8 cellular contexts compared by ENCODE assay signal in genomic region chr20:37096415-37097039, GRCh38. TPM values are rescaled to one million over a fixed set of nuclear protein-coding genes. Genes with fewer than 3 reads are reported as not detected.
DNase-seq lines count a peak whose midpoint lies in the region; ATAC-seq and TF ChIP-seq lines count a peak whose summit lies in the region.

No MANE protein-coding gene starts in this region.

- peak overlapping the region; percentile 98 to 99 (median 99) for H3K27ac Mint-ChIP-seq in CD8-positive, alpha-beta memory T cell
- H3K27ac Mint-ChIP-seq in brain (peak overlapping the region; percentile 92 to 100 (median 100)), nephron progenitor cell (peak overlapping the region; percentile 100)

- peak overlapping the region; percentile 72 for H3K4me3 ChIP-seq in CD8-positive, alpha-beta memory T cell (ENCODE audit: low read length)
- peak overlapping the region; percentile 81 for H3K4me3 ChIP-seq in HUES6 (ENCODE audit: low read depth, low read length)

- H3K36me3 ChIP-seq in CD8-positive, alpha-beta memory T cell (ENCODE audit: insufficient read depth, low read length) = peaks cover 5% of the 10 kb centered on the region
- H3K36me3 ChIP-seq in HUES6 (ENCODE audit: control insufficient read depth, insufficient read depth, low read length) = peaks cover 8% of the 10 kb centered on the region

- TF ChIP-seq CTCF in brain (conservative IDR thresholded peaks at IDR 0.05) = no peak
- TF ChIP-seq CTCF in nephron progenitor cell (IDR thresholded peaks at IDR 0.05) = no peak

- H3K36me3 Mint-ChIP-seq in CD8-positive, alpha-beta memory T cell = peaks cover 0 to 23% (median 1%) of the 10 kb centered on the region in 3 donors
- H3K36me3 Mint-ChIP-seq in brain (peaks cover 16% of the 10 kb centered on the region), nephron progenitor cell (ENCODE audit: low read depth) (peaks cover 16% of the 10 kb centered on the region)

- H3K9ac ChIP-seq in HUES6 (ENCODE audit: low read length) = peak overlapping the region; percentile 99

- POLR2A ChIA-PET in CD8-positive, alpha-beta memory T cell (lab: Charles Lee) = interaction anchor here (0.6 to 2.2 kb wide), 4 partner anchors 31 to 82 kb away, joined by 3 to 9 read pairs (median 6); partner anchors contain the start of genes MROH8 and RPN2
- POLR2A ChIA-PET in HEK293T (lab: Yijun Ruan, JAX) = interaction anchor here (1.1 to 2.7 kb wide), 10 partner anchors 10 to 82 kb away, joined by 5 to 31 read pairs (median 7); partner anchors contain the start of genes MROH8 and RPN2

- no peaks in the 10 kb centered on the region for H3K9me3 Mint-ChIP-seq in CD8-positive, alpha-beta memory T cell
- H3K9me3 Mint-ChIP-seq in brain (peaks cover 0 to 2% (median 0%) of the 10 kb centered on the region in 5 experiments), nephron progenitor cell (no peaks in the 10 kb centered on the region)

- no peaks in the 10 kb centered on the region for H3K27me3 ChIP-seq in CD8-positive, alpha-beta memory T cell (ENCODE audit: insufficient read depth, low read length, poor library complexity, severe bottlenecking)
- no peaks in the 10 kb centered on the region for H3K27me3 ChIP-seq in HUES6 (ENCODE audit: control insufficient read depth, insufficient read depth, low read length)

- peaks cover 0 to 4% of the 10 kb centered on the region in 2 donors for H3K27me3 Mint-ChIP-seq in CD8-positive, alpha-beta memory T cell
- peaks cover 3% of the 10 kb centered on the region for H3K27me3 Mint-ChIP-seq in brain
- H3K27me3 Mint-ChIP-seq in nephron progenitor cell (ENCODE audit: low read depth, poor library complexity) = peaks cover 3% of the 10 kb centered on the region

- peak overlapping the region; percentile 97 to 100 (median 98) for H3K4me3 Mint-ChIP-seq in CD8-positive, alpha-beta memory T cell
- H3K4me3 Mint-ChIP-seq in brain (peak overlapping the region; percentile 97 to 100 (median 100)), nephron progenitor cell (peak overlapping the region; percentile 97)

- CTCF ChIA-PET in CD8-positive, alpha-beta memory T cell (lab: Charles Lee) = interaction anchor here (1.4 to 2.0 kb wide), 2 partner anchors 53 to 88 kb away, joined by 4 to 11 read pairs; no protein-coding TSS in a partner anchor
- CTCF ChIA-PET in HEK293T (lab: Yijun Ruan, JAX) = no interaction called here

- H3K9me3 ChIP-seq in CD8-positive, alpha-beta memory T cell (ENCODE audit: low read length) = no peaks in the 10 kb centered on the region
- H3K9me3 ChIP-seq in HUES6 (ENCODE audit: control insufficient read depth, insufficient read depth, low read depth, low read length) = no peaks in the 10 kb centered on the region

- ATAC-seq in GM19467 (IDR thresholded peaks at IDR 0.05; ENCODE audit: unreplicated experiment) = no peak

- no peak for DNase-seq in CD8-positive, alpha-beta memory T cell
- DNase-seq in nephron progenitor cell (no peak), HEK293T (ENCODE audit: extremely low spot score) (no peak), Kasumi-1 (lab: John Stamatoyannopoulos, UW) (no peak), NCI-H1694 treated with DMSO at 0.1 percent for 48 hours (lab: John Stamatoyannopoulos, UW) (no peak)

- H3K4me1 ChIP-seq in CD8-positive, alpha-beta memory T cell (ENCODE audit: insufficient read depth, low read length) = peaks cover 20% of the 10 kb centered on the region
- H3K4me1 ChIP-seq in HUES6 (ENCODE audit: control insufficient read depth, insufficient read depth, low read length) = peaks cover 15% of the 10 kb centered on the region

- H3K4me1 Mint-ChIP-seq in CD8-positive, alpha-beta memory T cell = peaks cover 28 to 42% (median 41%) of the 10 kb centered on the region in 3 donors
- H3K4me1 Mint-ChIP-seq in brain (peaks cover 40% of the 10 kb centered on the region), nephron progenitor cell (peaks cover 28% of the 10 kb centered on the region)

- peak overlapping the region; percentile 76 for H3K27ac ChIP-seq in CD8-positive, alpha-beta memory T cell (ENCODE audit: low read depth, low read length)
- peak overlapping the region; percentile 99 for H3K27ac ChIP-seq in HUES6 (ENCODE audit: low read depth, low read length)

TF ChIP-seq in HEK293T, 16 proteins besides CTCF, POLR2A, EP300 and RAD21:
- no peak for TF ChIP-seq FOXM1 (IDR thresholded peaks at IDR 0.05; ENCODE audit: borderline replicate concordance)
- no peak for TF ChIP-seq TARDBP (IDR thresholded peaks at IDR 0.05)
- TF ChIP-seq L3MBTL2 (conservative IDR thresholded peaks at IDR 0.05) = no peak
- TF ChIP-seq ELF4 (IDR thresholded peaks at IDR 0.05) = no peak
- TF ChIP-seq ARNT (IDR thresholded peaks at IDR 0.05) = no peak
- no peak for TF ChIP-seq SUZ12 (IDR thresholded peaks at IDR 0.05)

RNA-seq across cellular contexts. Expression of gene RBL1, which starts 0.7 kb away (rescaled TPM):
- total RNA-seq in CD8-positive, alpha-beta memory T cell = 10 to 100 TPM; 44.0 to 45.0 TPM
- polyA plus RNA-seq in CD8-positive, alpha-beta memory T cell = 13.7 TPM
- polyA plus RNA-seq in brain (ENCODE audit: insufficient read depth, low read depth, low replicate concordance) = 3.9 TPM
